8 cellular contexts compared by ENCODE assay signal in the genomic region with DNA sequence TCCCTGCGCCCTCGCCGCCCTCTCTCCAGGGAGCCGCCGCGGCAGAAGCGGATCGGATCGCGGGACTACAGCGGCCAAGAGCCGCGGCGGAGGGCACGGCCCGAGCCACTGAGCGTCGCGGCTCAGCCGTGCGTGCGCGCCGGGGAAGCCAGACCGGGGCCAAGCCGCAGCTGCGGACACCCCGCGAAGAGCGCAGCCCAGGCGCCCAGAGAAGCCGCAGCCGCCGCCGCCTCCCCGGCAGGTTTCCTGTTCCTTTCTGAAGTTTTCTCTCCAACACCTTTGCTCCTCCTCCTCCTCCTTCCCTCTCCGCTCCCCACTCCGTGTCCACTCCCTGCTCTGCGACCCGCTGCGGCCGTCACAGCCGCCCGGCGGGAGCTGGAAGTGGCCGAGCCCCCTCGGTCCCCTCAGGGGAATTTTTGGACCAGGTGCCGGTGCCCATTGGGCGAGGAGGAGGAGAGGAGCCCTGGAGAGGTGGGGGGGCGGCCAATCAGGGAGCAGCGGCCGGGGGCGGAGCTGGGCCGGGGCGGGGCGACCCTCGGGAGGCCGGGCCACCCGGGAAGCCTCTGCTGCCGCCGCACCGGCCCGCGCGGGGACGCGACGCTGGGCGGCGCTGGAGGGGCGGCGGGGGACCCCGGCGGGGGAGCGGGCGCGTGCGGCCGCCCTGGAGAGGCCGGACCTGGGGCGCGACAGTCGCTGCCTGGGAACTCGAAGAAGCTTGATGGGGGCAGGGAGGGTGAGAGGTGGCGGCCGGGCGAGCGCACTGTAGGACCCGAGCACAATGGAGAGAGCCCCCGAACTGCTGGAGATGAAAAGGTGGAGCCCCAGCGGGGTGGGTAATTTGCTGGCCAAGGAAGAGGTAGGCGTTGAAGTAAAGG. TPM values are rescaled to one million over a fixed set of nuclear protein-coding genes. Genes with fewer than 3 reads are reported as not detected.
DNase-seq lines count a peak whose midpoint lies in the region; ATAC-seq and TF ChIP-seq lines count a peak whose summit lies in the region.

A gene (minus strand): TSS at position 378 of the 875 bp plus-strand sequence. CDS start 413 bp downstream, outside the sequence.

- H3K27ac ChIP-seq in KMS-11 = peak within 1 kb of the TSS; percentile 78

- H3K9me3 Mint-ChIP-seq in activated T-helper 17 cell treated with anti-CD3 and anti-CD28 coated beads, Interleukin-2, amount 50 U/mL, for 72 hours = no peaks in the 10 kb centered on the region
- no peaks in the 10 kb centered on the region for H3K9me3 Mint-ChIP-seq in natural killer cell treated with Interleukin-12 subunit alpha and Interleukin-12 subunit beta and Interleukin-15 and Interleukin-18, amount 100 ng/mL, for 72 hours
- no peaks in the 10 kb centered on the region for H3K9me3 Mint-ChIP-seq in stimulated activated naive CD8-positive, alpha-beta T cell treated with anti-CD3 and anti-CD28 coated beads, Interleukin-15, Interleukin-2, amounts not matched to agents 100 ng/mL and 50 ng/mL, for 24 hours

- H3K27me3 Mint-ChIP-seq in activated T-helper 17 cell treated with anti-CD3 and anti-CD28 coated beads, Interleukin-2, amount 50 U/mL, for 72 hours = no peaks in the 10 kb centered on the region
- H3K27me3 Mint-ChIP-seq in natural killer cell treated with Interleukin-12 subunit alpha and Interleukin-12 subunit beta and Interleukin-15 and Interleukin-18, amount 100 ng/mL, for 72 hours = no peaks in the 10 kb centered on the region
- no peaks in the 10 kb centered on the region for H3K27me3 Mint-ChIP-seq in stimulated activated naive CD8-positive, alpha-beta T cell treated with anti-CD3 and anti-CD28 coated beads, Interleukin-15, Interleukin-2, amounts not matched to agents 100 ng/mL and 50 ng/mL, for 24 hours

- peak within 1 kb of the TSS; percentile 67 for H3K4me2 ChIP-seq in KMS-11

- peak within 1 kb of the TSS; percentile 96 for H3K4me3 Mint-ChIP-seq in activated T-helper 17 cell treated with anti-CD3 and anti-CD28 coated beads, Interleukin-2, amount 50 U/mL, for 72 hours
- H3K4me3 Mint-ChIP-seq in natural killer cell treated with Interleukin-12 subunit alpha and Interleukin-12 subunit beta and Interleukin-15 and Interleukin-18, amount 100 ng/mL, for 72 hours = peak within 1 kb of the TSS; percentile 98
- peak within 1 kb of the TSS; percentile 99 for H3K4me3 Mint-ChIP-seq in stimulated activated naive CD8-positive, alpha-beta T cell treated with anti-CD3 and anti-CD28 coated beads, Interleukin-15, Interleukin-2, amounts not matched to agents 100 ng/mL and 50 ng/mL, for 24 hours

- H3K27ac Mint-ChIP-seq in activated T-helper 17 cell treated with anti-CD3 and anti-CD28 coated beads, Interleukin-2, amount 50 U/mL, for 72 hours = peak within 1 kb of the TSS; percentile 98
- H3K27ac Mint-ChIP-seq in natural killer cell treated with Interleukin-12 subunit alpha and Interleukin-12 subunit beta and Interleukin-15 and Interleukin-18, amount 100 ng/mL, for 72 hours = peak within 1 kb of the TSS; percentile 98 to 99
- H3K27ac Mint-ChIP-seq in stimulated activated naive CD8-positive, alpha-beta T cell treated with anti-CD3 and anti-CD28 coated beads, Interleukin-15, Interleukin-2, amounts not matched to agents 100 ng/mL and 50 ng/mL, for 24 hours = peak within 1 kb of the TSS; percentile 98

- peak within 1 kb of the TSS; percentile 74 for H2AFZ ChIP-seq in KMS-11 (ENCODE audit: low read depth)

- peak; percentile 73 for ATAC-seq in GM21723 (IDR thresholded peaks at IDR 0.05; ENCODE audit: unreplicated experiment)
- ATAC-seq in activated T-helper 17 cell treated with anti-CD3 and anti-CD28 coated beads, Interleukin-2, amount 50 U/mL, for 72 hours (replicated peaks) = peak; percentile 92
- ATAC-seq in natural killer cell treated with Interleukin-12 subunit alpha and Interleukin-12 subunit beta and Interleukin-15 and Interleukin-18, amount 100 ng/mL, for 72 hours = peak; percentile 96 to 97

- no peak within 1 kb of the TSS for H3K4me3 ChIP-seq in KMS-11 (IDR thresholded peaks at IDR 0.05; ENCODE audit: insufficient read depth, low read depth, low read length)

- H3K9ac ChIP-seq in KMS-11 = peak within 1 kb of the TSS; percentile 55

- peaks cover 17% of the 10 kb centered on the region for H3K4me1 Mint-ChIP-seq in activated T-helper 17 cell treated with anti-CD3 and anti-CD28 coated beads, Interleukin-2, amount 50 U/mL, for 72 hours
- H3K4me1 Mint-ChIP-seq in natural killer cell treated with Interleukin-12 subunit alpha and Interleukin-12 subunit beta and Interleukin-15 and Interleukin-18, amount 100 ng/mL, for 72 hours (ENCODE audit: low read depth in 2 of 2) = peaks cover 28 to 41% of the 10 kb centered on the region in 2 donors
- peaks cover 43% of the 10 kb centered on the region for H3K4me1 Mint-ChIP-seq in stimulated activated naive CD8-positive, alpha-beta T cell treated with anti-CD3 and anti-CD28 coated beads, Interleukin-15, Interleukin-2, amounts not matched to agents 100 ng/mL and 50 ng/mL, for 24 hours (ENCODE audit: low read depth)

- no peaks in the 10 kb centered on the region for H4K20me1 ChIP-seq in KMS-11 (ENCODE audit: insufficient read depth)

- peaks cover 12% of the 10 kb centered on the region for H3K36me3 Mint-ChIP-seq in activated T-helper 17 cell treated with anti-CD3 and anti-CD28 coated beads, Interleukin-2, amount 50 U/mL, for 72 hours (ENCODE audit: low read depth)
- no peaks in the 10 kb centered on the region for H3K36me3 Mint-ChIP-seq in natural killer cell treated with Interleukin-12 subunit alpha and Interleukin-12 subunit beta and Interleukin-15 and Interleukin-18, amount 100 ng/mL, for 72 hours
- H3K36me3 Mint-ChIP-seq in stimulated activated naive CD8-positive, alpha-beta T cell treated with anti-CD3 and anti-CD28 coated beads, Interleukin-15, Interleukin-2, amounts not matched to agents 100 ng/mL and 50 ng/mL, for 24 hours (ENCODE audit: low read depth) = peaks cover 13% of the 10 kb centered on the region

- peaks cover 25% of the 10 kb centered on the region for H3K4me1 ChIP-seq in KMS-11 (ENCODE audit: low read depth, poor library complexity, severe bottlenecking)

- TF ChIP-seq CTCF in KMS-11 (conservative IDR thresholded peaks at IDR 0.05; ENCODE audit: low read depth, low read length) = no peak

- H3K79me2 ChIP-seq in KMS-11 (ENCODE audit: insufficient read depth, low read depth) = peaks cover 32% of the 10 kb centered on the region; the same call in 1 of the 2 replicates

- no peaks in the 10 kb centered on the region for H3K36me3 ChIP-seq in KMS-11 (ENCODE audit: insufficient read depth)

- H3K27me3 ChIP-seq in KMS-11 (ENCODE audit: insufficient read depth, low read depth) = no peaks in the 10 kb centered on the region

- DNase-seq in EH (ENCODE audit: low read depth) (peak; percentile 93), RPMI7951 (ENCODE audit: low read depth) (peak; percentile 92), fibroblast of peridontal ligament (ENCODE audit: extremely low read depth) (peak; percentile 71)
- DNase-seq in natural killer cell treated with Interleukin-12 subunit alpha and Interleukin-12 subunit beta and Interleukin-15 and Interleukin-18, amount 100 ng/mL, for 72 hours (ENCODE audit: low spot score) = peak; percentile 95

RNA-seq across cellular contexts. Expression of the gene that starts here (rescaled TPM):
- 9.6 and 10.1 TPM in 2 replicates for total RNA-seq in RPMI7951 (2014; rRNA removed; shearing (Covaris generic))
- 10 to 100 TPM; 37.1 to 48.2 TPM for total RNA-seq in activated T-helper 17 cell treated with anti-CD3 and anti-CD28 coated beads, Interleukin-2, amount 50 U/mL, for 72 hours
- 10 to 100 TPM; 42.6 to 76.9 TPM for total RNA-seq in natural killer cell treated with Interleukin-12 subunit alpha and Interleukin-12 subunit beta and Interleukin-15 and Interleukin-18, amount 100 ng/mL, for 72 hours
